Comparison of ENCODE assay signal across 8 cellular contexts in genomic region chr6:108847738-108848115, GRCh38. TPM values are rescaled to one million over a fixed set of nuclear protein-coding genes. Genes with fewer than 3 reads are reported as not detected.
DNase-seq lines count a peak whose midpoint lies in the region; ATAC-seq, FAIRE-seq and TF ChIP-seq lines count a peak whose summit lies in the region.

No MANE protein-coding gene starts in this region.

- no peaks in the 10 kb centered on the region for H3K36me3 ChIP-seq in CD8-positive, alpha-beta T cell (ENCODE audit: insufficient read depth, low read length)
- no peaks in the 10 kb centered on the region for H3K36me3 ChIP-seq in ectodermal cell (ENCODE audit: control insufficient read depth, insufficient read depth, low read length)

- POLR2A ChIA-PET in CD8-positive, alpha-beta T cell (lab: Charles Lee) = interaction anchor here (0.8 to 3.1 kb wide), 9 partner anchors 10 to 306 kb away, joined by 3 to 16 read pairs (median 5); no protein-coding TSS in a partner anchor

- no peaks in the 10 kb centered on the region for H3K27me3 Mint-ChIP-seq in CD8-positive, alpha-beta T cell (ENCODE audit: low read depth)
- no peaks in the 10 kb centered on the region for H3K27me3 Mint-ChIP-seq in neural crest cell (ENCODE audit: low read depth)

- H3K36me3 Mint-ChIP-seq in CD8-positive, alpha-beta T cell = no peaks in the 10 kb centered on the region
- H3K36me3 Mint-ChIP-seq in neural crest cell (ENCODE audit: low read depth) = no peaks in the 10 kb centered on the region

- H3K4me1 ChIP-seq in CD8-positive, alpha-beta T cell (ENCODE audit: insufficient read depth, low read length) = peaks cover 11% of the 10 kb centered on the region
- H3K4me1 ChIP-seq in ectodermal cell (ENCODE audit: control insufficient read depth, insufficient read depth, low read length) = no peaks in the 10 kb centered on the region

- peak overlapping the region; percentile 88 for H3K4me3 Mint-ChIP-seq in CD8-positive, alpha-beta T cell
- peak overlapping the region; percentile 88 for H3K4me3 Mint-ChIP-seq in neural crest cell

- H3K4me3 ChIP-seq in CD8-positive, alpha-beta T cell (ENCODE audit: low read depth, low read length) = peak overlapping the region; percentile 80
- peak overlapping the region; percentile 73 for H3K4me3 ChIP-seq in ectodermal cell (ENCODE audit: insufficient read depth, low read depth, low read length)

- H3K27me3 ChIP-seq in CD8-positive, alpha-beta T cell (ENCODE audit: insufficient read depth, low read length) = no peaks in the 10 kb centered on the region
- H3K27me3 ChIP-seq in ectodermal cell (ENCODE audit: control insufficient read depth, insufficient read depth, low read length, poor library complexity, severe bottlenecking) = no peaks in the 10 kb centered on the region

- no peak for FAIRE-seq in GM12892 (lab: Jason Lieb, UNC)

- H3K27ac Mint-ChIP-seq in CD8-positive, alpha-beta T cell = peak overlapping the region; percentile 66
- no peak overlapping the region for H3K27ac Mint-ChIP-seq in neural crest cell (ENCODE audit: unreplicated experiment)

- no peak for ATAC-seq in CD8-positive, alpha-beta T cell
- ATAC-seq in GM18520 (IDR thresholded peaks at IDR 0.05; ENCODE audit: unreplicated experiment) = no peak

- peaks cover 29% of the 10 kb centered on the region for H3K4me1 Mint-ChIP-seq in CD8-positive, alpha-beta T cell (ENCODE audit: low read depth)
- H3K4me1 Mint-ChIP-seq in neural crest cell = peaks cover 13% of the 10 kb centered on the region

- 66 to 68% methylated on average over 12 of the region's 12 CpGs for WGBS in ectodermal cell, 2 experiments

- no peak for DNase-seq in CD8-positive, alpha-beta T cell
- peak; percentile 49 for DNase-seq in NCI-H2227 treated with DMSO at 0.1 percent for 48 hours (lab: John Stamatoyannopoulos, UW)
- DNase-seq in neural crest cell (ENCODE audit: low read depth, low spot score) = no peak
- DNase-seq in activated gamma-delta T cell treated with Interleukin-2 at 50 U/mL for 16 hours = no peak
- no peak for DNase-seq in GOT3 (lab: John Stamatoyannopoulos, UW)
- no peak for DNase-seq in GM12892 (ENCODE audit: insufficient read length)

- no peaks in the 10 kb centered on the region for H3K9me3 Mint-ChIP-seq in CD8-positive, alpha-beta T cell
- no peaks in the 10 kb centered on the region for H3K9me3 Mint-ChIP-seq in neural crest cell

- peak overlapping the region; percentile 73 for H3K27ac ChIP-seq in CD8-positive, alpha-beta T cell (ENCODE audit: low read depth, low read length)
- no peak overlapping the region for H3K27ac ChIP-seq in ectodermal cell (ENCODE audit: insufficient read depth, low read depth, low read length, poor library complexity, severe bottlenecking)

- CTCF ChIA-PET in CD8-positive, alpha-beta T cell (lab: Charles Lee) = interaction anchor here (0.8 to 2.1 kb wide), 7 partner anchors 9 to 306 kb away, joined by 3 to 7 read pairs (median 3); no protein-coding TSS in a partner anchor

- H3K9me3 ChIP-seq in CD8-positive, alpha-beta T cell (ENCODE audit: low read length) = no peaks in the 10 kb centered on the region
- H3K9me3 ChIP-seq in ectodermal cell (ENCODE audit: control insufficient read depth, low read length) = no peaks in the 10 kb centered on the region

- TF ChIP-seq CTCF in CD8-positive, alpha-beta T cell (IDR thresholded peaks at IDR 0.05) = no peak
- TF ChIP-seq CTCF in neural crest cell (conservative IDR thresholded peaks at IDR 0.05) = no peak

- intact Hi-C loops in CD8-positive, alpha-beta T cell (cut with DNase I, micrococcal nuclease) = loop anchor here (1.0 to 5.0 kb wide), 7 partner anchors 50 to 889 kb away; partner anchors contain the start of genes CD164 (in 1 of the 2), SEC63 (in 1 of the 2) and SESN1 (in 1 of the 2)

- TF ChIP-seq POLR2A in GM12892 (IDR thresholded peaks at IDR 0.05; ENCODE audit: low read depth, low read length) = no peak

RNA-seq across cellular contexts. Expression of gene ARMC2, which starts 0.5 kb away (rescaled TPM):
- 1 to 10 TPM; 4.2 to 6.1 TPM for total RNA-seq in CD8-positive, alpha-beta T cell
- polyA plus RNA-seq in ectodermal cell (2013, experiment 1 of 4) = 14.8 TPM
- polyA plus RNA-seq in ectodermal cell (2013, experiment 2 of 4) = 12.5 TPM
- 9.0 TPM for polyA plus RNA-seq in ectodermal cell (2013, experiment 3 of 4)
- polyA plus RNA-seq in ectodermal cell (2013, experiment 4 of 4) = 10.0 TPM
- 10.0 and 10.1 TPM in 2 replicates for total RNA-seq in neural crest cell
- polyA plus RNA-seq in GM12892 (2012; ENCODE audit: missing spikeins) = 0.47 TPM
